In the genomic region with DNA sequence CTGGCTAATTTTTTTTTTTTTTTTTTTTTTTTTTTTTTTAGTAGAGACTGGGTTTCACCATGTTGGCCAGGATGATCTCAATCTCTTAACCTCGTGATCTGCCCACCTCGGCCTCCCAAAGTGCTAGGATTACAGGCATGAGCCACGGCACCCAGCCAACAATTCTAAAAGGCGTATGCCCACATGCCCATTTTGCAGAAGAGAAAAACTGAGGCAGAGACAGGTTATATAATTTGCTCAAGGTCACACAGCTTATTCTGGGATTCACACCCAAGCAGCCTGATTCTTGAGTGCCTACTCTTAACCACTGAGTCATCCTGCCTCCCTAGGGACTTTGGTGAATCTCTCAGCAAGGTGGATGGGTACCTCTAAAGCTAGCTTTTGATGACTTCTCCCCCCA, we compare ENCODE assay signal across 1 cellular context. TPM values are rescaled to one million over a fixed set of nuclear protein-coding genes. Genes with fewer than 3 reads are reported as not detected.
"Had no signal": no experiment of that assay in that cellular context is flagged by ENCODE, and none has a peak within 500 bp of the region (broad histone marks: within the 10 kb centered on the region; RNA-seq: fewer than 3 reads in every experiment).

No MANE protein-coding gene starts in this region.

RNA-seq across cellular contexts. Expression of a gene that starts 1.6 kb away (rescaled TPM):
- polyA plus RNA-seq: IgD-negative memory B cell had no signal
